ENCODE assay signal across 1 cellular context in the genomic region with DNA sequence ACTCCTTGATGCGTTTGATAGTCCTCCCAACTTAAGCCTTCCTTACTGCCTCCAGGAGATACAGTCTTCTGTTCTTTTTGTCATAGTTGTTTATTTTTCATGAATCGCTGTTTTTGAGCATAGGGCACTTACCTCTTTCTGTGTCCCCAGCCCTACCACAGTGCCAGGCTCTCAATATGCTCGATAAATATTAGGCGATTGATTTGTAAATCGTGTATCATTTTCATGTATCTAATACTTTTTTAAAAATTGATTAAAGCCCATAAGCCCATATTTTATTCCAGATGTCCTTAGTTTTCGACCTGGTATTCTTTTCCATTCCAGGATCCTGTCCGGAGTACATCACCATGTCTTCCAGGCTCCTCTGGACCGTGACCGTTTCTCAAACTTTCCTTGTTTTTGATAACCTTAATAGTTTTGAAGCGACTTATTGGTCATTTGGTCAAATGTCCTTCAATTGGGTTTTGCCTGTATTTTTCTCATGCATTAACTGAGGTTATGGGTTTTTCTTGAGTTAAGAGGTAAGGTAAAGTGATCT.
TF ChIP-seq lines count a peak whose summit lies in the region.

No MANE protein-coding gene starts in this region.

TF ChIP-seq in HepG2, 621 proteins besides CTCF, POLR2A, EP300 and RAD21 (continued from another document):
- TF ChIP-seq PAXIP1 (CRISPR knock-in tag; conservative IDR thresholded peaks at IDR 0.05), result no peak
- TF ChIP-seq ZNF234 (CRISPR knock-in tag; conservative IDR thresholded peaks at IDR 0.05), result 0 out of 2 replicates have a peak, but pooled peaks have one; percentile 0
- no peak for TF ChIP-seq WIZ (CRISPR knock-in tag; IDR thresholded peaks at IDR 0.05)
- TF ChIP-seq, protein P1, sequence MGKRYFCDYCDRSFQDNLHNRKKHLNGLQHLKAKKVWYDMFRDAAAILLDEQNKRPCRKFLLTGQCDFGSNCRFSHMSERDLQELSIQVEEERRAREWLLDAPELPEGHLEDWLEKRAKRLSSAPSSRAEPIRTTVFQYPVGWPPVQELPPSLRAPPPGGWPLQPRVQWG (CRISPR knock-in tag; IDR thresholded peaks at IDR 0.05; ENCODE audit: borderline replicate concordance, low read depth), result no peak
- peak; percentile 9; the same call in 1 of the 2 replicates for TF ChIP-seq TBX2 (CRISPR knock-in tag; IDR thresholded peaks at IDR 0.05; ENCODE audit: borderline replicate concordance)
- TF ChIP-seq SOX13 (IDR thresholded peaks at IDR 0.05), result no peak
- peak in 1 of 2 experiments; percentile 75; a peak in 1 of 4 replicates for TF ChIP-seq SOX13 (CRISPR knock-in tag; conservative IDR thresholded peaks at IDR 0.05 in 1 of 2, IDR thresholded peaks at IDR 0.05 in 1 of 2)
- TF ChIP-seq SNAPC2 (CRISPR knock-in tag; IDR thresholded peaks at IDR 0.05), result no peak
- TF ChIP-seq ZNF264 (CRISPR knock-in tag; IDR thresholded peaks at IDR 0.05), result peak; percentile 92; the same call in 1 of the 2 replicates
- 0 out of 2 replicates have a peak, but pooled peaks have one; percentile 68 for TF ChIP-seq FOXO4 (CRISPR knock-in tag; conservative IDR thresholded peaks at IDR 0.05)
- peak; percentile 96 for TF ChIP-seq PRDM15 (CRISPR knock-in tag; IDR thresholded peaks at IDR 0.05)
- TF ChIP-seq TCF12 (IDR thresholded peaks at IDR 0.05), result no peak
- 0 out of 2 replicates have a peak, but pooled peaks have one; percentile 18 for TF ChIP-seq TCF12 (CRISPR knock-in tag; IDR thresholded peaks at IDR 0.05)
- 0 out of 2 replicates have a peak, but pooled peaks have one; percentile 13 for TF ChIP-seq ZNF160 (CRISPR knock-in tag; IDR thresholded peaks at IDR 0.05)
- TF ChIP-seq ZNF747 (CRISPR knock-in tag; IDR thresholded peaks at IDR 0.05; ENCODE audit: borderline replicate concordance), result 0 out of 2 replicates have a peak, but pooled peaks have one; percentile 17
- no peak for TF ChIP-seq BATF2 (CRISPR knock-in tag; IDR thresholded peaks at IDR 0.05)
- no peak for TF ChIP-seq ZFP36L1 (CRISPR knock-in tag; IDR thresholded peaks at IDR 0.05)
- TF ChIP-seq, protein P2, sequence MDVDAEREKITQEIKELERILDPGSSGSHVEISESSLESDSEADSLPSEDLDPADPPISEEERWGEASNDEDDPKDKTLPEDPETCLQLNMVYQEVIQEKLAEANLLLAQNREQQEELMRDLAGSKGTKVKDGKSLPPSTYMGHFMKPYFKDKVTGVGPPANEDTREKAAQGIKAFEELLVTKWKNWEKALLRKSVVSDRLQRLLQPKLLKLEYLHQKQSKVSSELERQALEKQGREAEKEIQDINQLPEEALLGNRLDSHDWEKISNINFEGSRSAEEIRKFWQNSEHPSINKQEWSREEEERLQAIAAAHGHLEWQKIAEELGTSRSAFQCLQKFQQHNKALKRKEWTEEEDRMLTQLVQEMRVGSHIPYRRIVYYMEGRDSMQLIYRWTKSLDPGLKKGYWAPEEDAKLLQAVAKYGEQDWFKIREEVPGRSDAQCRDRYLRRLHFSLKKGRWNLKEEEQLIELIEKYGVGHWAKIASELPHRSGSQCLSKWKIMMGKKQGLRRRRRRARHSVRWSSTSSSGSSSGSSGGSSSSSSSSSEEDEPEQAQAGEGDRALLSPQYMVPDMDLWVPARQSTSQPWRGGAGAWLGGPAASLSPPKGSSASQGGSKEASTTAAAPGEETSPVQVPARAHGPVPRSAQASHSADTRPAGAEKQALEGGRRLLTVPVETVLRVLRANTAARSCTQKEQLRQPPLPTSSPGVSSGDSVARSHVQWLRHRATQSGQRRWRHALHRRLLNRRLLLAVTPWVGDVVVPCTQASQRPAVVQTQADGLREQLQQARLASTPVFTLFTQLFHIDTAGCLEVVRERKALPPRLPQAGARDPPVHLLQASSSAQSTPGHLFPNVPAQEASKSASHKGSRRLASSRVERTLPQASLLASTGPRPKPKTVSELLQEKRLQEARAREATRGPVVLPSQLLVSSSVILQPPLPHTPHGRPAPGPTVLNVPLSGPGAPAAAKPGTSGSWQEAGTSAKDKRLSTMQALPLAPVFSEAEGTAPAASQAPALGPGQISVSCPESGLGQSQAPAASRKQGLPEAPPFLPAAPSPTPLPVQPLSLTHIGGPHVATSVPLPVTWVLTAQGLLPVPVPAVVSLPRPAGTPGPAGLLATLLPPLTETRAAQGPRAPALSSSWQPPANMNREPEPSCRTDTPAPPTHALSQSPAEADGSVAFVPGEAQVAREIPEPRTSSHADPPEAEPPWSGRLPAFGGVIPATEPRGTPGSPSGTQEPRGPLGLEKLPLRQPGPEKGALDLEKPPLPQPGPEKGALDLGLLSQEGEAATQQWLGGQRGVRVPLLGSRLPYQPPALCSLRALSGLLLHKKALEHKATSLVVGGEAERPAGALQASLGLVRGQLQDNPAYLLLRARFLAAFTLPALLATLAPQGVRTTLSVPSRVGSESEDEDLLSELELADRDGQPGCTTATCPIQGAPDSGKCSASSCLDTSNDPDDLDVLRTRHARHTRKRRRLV (CRISPR knock-in tag; IDR thresholded peaks at IDR 0.05), result 0 out of 2 replicates have a peak, but pooled peaks have one; percentile 7
